ENCODE assay signal across 14 cellular contexts in the genomic region with DNA sequence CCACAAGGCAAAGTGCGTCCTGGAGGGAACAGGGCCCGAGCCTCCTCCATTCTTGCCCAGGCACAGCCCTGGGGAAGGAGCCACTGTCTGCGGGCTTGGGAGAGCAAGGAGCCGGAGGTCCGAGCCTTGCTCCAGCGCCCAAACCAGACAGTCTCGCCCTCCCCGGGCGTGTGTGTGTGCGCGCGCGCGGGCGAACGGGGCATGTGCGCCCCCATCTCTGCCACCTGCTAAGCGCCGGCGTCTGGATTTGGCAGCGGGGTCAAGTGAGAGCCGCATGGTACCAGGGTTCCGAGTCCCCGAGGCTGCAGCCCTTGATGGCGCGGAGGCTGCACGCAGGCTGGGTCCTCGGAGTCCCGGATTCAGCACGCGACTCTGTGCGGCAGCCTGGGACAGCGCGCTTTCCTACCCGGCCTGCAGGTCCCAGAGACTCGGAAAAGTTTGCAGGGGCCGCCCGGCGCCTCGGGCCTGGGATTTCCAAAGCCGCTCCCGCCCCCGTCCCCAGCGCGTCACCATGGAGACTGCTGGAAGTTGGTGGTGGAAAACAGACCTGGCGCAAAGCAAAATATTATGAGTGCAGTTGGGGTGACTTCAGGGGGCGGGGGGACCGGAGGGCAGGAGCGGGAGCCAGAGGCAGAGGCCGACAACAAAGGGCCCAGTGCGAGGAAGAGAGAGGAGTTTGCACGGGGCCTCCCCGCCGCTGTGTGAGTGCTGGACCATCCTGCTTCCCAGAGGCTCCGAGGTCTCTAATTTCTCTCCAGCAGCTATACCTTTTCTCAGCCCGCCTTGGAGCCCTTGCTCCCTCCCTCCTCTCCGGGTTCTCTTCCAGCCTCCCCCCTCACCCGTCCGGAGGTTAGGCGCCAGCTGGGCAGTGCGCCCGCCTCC. TPM values are rescaled to one million over a fixed set of nuclear protein-coding genes. Genes with fewer than 3 reads are reported as not detected.
DNase-seq lines count a peak whose midpoint lies in the region; ATAC-seq and TF ChIP-seq lines count a peak whose summit lies in the region.
"Had no signal": no experiment of that assay in that cellular context is flagged by ENCODE, and none has a peak within 500 bp of the region (broad histone marks: within the 10 kb centered on the region; RNA-seq: fewer than 3 reads in every experiment).

No MANE protein-coding gene starts in this region.

- TF ChIP-seq CTCF in heart right ventricle (IDR thresholded peaks at IDR 0.05): no peak
- TF ChIP-seq CTCF in right atrium auricular region (IDR thresholded peaks at IDR 0.05): no peak
- no peak for TF ChIP-seq CTCF in upper lobe of right lung (IDR thresholded peaks at IDR 0.05)

- no peak overlapping the region for H4K5ac ChIP-seq in mesendoderm (ENCODE audit: low read length)

- no peaks in the 10 kb centered on the region for H3K36me3 Mint-ChIP-seq in activated T-helper 17 cell treated with anti-CD3 and anti-CD28 coated beads, Interleukin-2, amount 50 U/mL, for 72 hours (ENCODE audit: low read depth)

- no peaks in the 10 kb centered on the region for H3K79me2 ChIP-seq in mesendoderm (ENCODE audit: control insufficient read depth, insufficient read depth, low read length)

- no peak overlapping the region for H2BK120ac ChIP-seq in mesendoderm (ENCODE audit: low read depth, low read length)

- intact Hi-C loops in heart right ventricle (cut with DNase I) (no loop called here), upper lobe of right lung (cut with DNase I) (no loop called here)

- H3K4me1 ChIP-seq in heart right ventricle (peaks cover 8 to 57% (median 39%) of the 10 kb centered on the region in 9 donors), right atrium auricular region (peaks cover 0 to 49% of the 10 kb centered on the region in 2 donors), mesendoderm (ENCODE audit: control insufficient read depth, low read depth, low read length) (no peaks in the 10 kb centered on the region), upper lobe of right lung (peaks cover 12% of the 10 kb centered on the region)
- H3K4me1 ChIP-seq: colonic mucosa had no signal

- no peak overlapping the region for H2BK15ac ChIP-seq in mesendoderm (replicated peaks; ENCODE audit: low read depth)

- no peak for DNase-seq in heart right ventricle
- no peak for DNase-seq in right atrium auricular region (ENCODE audit: low spot score)
- peak in 22 of 61 donors; percentile 17 to 75 (median 40) for DNase-seq in caudate nucleus (lab: John Stamatoyannopoulos, UW)
- DNase-seq in mesendoderm: peak; percentile 76
- no peak for DNase-seq in upper lobe of right lung
- DNase-seq in NCI-H2107 (lab: John Stamatoyannopoulos, UW): no peak
- DNase-seq: colonic mucosa, KG1, NCI-H774 had no signal

- H3K4ac ChIP-seq in mesendoderm (ENCODE audit: low read depth, low read length): no peak overlapping the region

- ATAC-seq in heart right ventricle: peak in 3 of 8 donors; percentile 27 to 45 (median 35)
- peak; percentile 8 for ATAC-seq in upper lobe of right lung
- no peak for ATAC-seq in activated T-helper 17 cell treated with anti-CD3 and anti-CD28 coated beads, Interleukin-2, amount 50 U/mL, for 72 hours (replicated peaks)
- no peak for ATAC-seq in HG02938 (IDR thresholded peaks at IDR 0.05; ENCODE audit: unreplicated experiment)

- H3K4me3 Mint-ChIP-seq in activated T-helper 17 cell treated with anti-CD3 and anti-CD28 coated beads, Interleukin-2, amount 50 U/mL, for 72 hours: no peak overlapping the region

- H3K27me3 ChIP-seq in heart right ventricle (peaks cover 10 to 100% (median 99%) of the 10 kb centered on the region in 7 donors), right atrium auricular region (peaks cover 23 to 44% of the 10 kb centered on the region in 2 donors), mesendoderm (ENCODE audit: insufficient read depth, low read length, poor library complexity) (peaks cover 60% of the 10 kb centered on the region), upper lobe of right lung (peaks cover 95% of the 10 kb centered on the region)

- no peak overlapping the region for H4K8ac ChIP-seq in mesendoderm (ENCODE audit: low read depth, low read length)

- H2AK5ac ChIP-seq in mesendoderm (ENCODE audit: low read length): no peak overlapping the region

- H3K56ac ChIP-seq in mesendoderm (ENCODE audit: low read length): peak overlapping the region; percentile 65

- peaks cover 6% of the 10 kb centered on the region for H3K4me1 Mint-ChIP-seq in activated T-helper 17 cell treated with anti-CD3 and anti-CD28 coated beads, Interleukin-2, amount 50 U/mL, for 72 hours

- H3K79me1 ChIP-seq in mesendoderm (ENCODE audit: low read length): no peaks in the 10 kb centered on the region

- H3K27me3 Mint-ChIP-seq in activated T-helper 17 cell treated with anti-CD3 and anti-CD28 coated beads, Interleukin-2, amount 50 U/mL, for 72 hours: peaks cover 61% of the 10 kb centered on the region

- H3K27ac ChIP-seq in heart right ventricle: no peak overlapping the region
- H3K27ac ChIP-seq in right atrium auricular region: no peak overlapping the region
- peak overlapping the region; percentile 70 for H3K27ac ChIP-seq in caudate nucleus (ENCODE audit: low read depth, low read length)
- no peak overlapping the region for H3K27ac ChIP-seq in mesendoderm (ENCODE audit: low read depth, low read length)
- no peak overlapping the region for H3K27ac ChIP-seq in upper lobe of right lung
- H3K27ac ChIP-seq: BLaER1, colonic mucosa had no signal

- H3K9ac ChIP-seq in mesendoderm (ENCODE audit: low read length): peak overlapping the region; percentile 25
- H3K9ac ChIP-seq: BLaER1 had no signal

- no peak overlapping the region for H3K23ac ChIP-seq in mesendoderm (ENCODE audit: low read length)

- H3K4me3 ChIP-seq in heart right ventricle (peak overlapping the region in 6 of 10 donors; percentile 16 to 40 (median 24)), right atrium auricular region (peak overlapping the region in 1 of 2 donors; percentile 27), mesendoderm (ENCODE audit: low read length) (no peak overlapping the region), upper lobe of right lung (no peak overlapping the region)
- H3K4me3 ChIP-seq: BLaER1, colonic mucosa had no signal

- peak overlapping the region; percentile 83 for H3K4me2 ChIP-seq in mesendoderm (ENCODE audit: low read length)
- H3K4me2 ChIP-seq: BLaER1 had no signal

- H3K27ac Mint-ChIP-seq in activated T-helper 17 cell treated with anti-CD3 and anti-CD28 coated beads, Interleukin-2, amount 50 U/mL, for 72 hours: no peak overlapping the region

- no peak overlapping the region for H3K18ac ChIP-seq in mesendoderm (ENCODE audit: low read length)

- H3K9me3 ChIP-seq in heart right ventricle: no peaks in the 10 kb centered on the region
- H3K9me3 ChIP-seq in right atrium auricular region: no peaks in the 10 kb centered on the region
- H3K9me3 ChIP-seq in upper lobe of right lung: no peaks in the 10 kb centered on the region
- H3K9me3 ChIP-seq: colonic mucosa had no signal

- WGBS in heart right ventricle, 2 donors: 1% methylated on average over 62 of the region's 62 CpGs
- WGBS in mesendoderm (ENCODE audit: extremely low coverage, insufficient coverage, low lambda C conversion rate): no CpG with 5 or more reads among the region's 62 CpGs

- H3K9me3 Mint-ChIP-seq in activated T-helper 17 cell treated with anti-CD3 and anti-CD28 coated beads, Interleukin-2, amount 50 U/mL, for 72 hours: no peaks in the 10 kb centered on the region

- no peaks in the 10 kb centered on the region for H3K36me3 ChIP-seq in heart right ventricle
- H3K36me3 ChIP-seq in right atrium auricular region: no peaks in the 10 kb centered on the region
- H3K36me3 ChIP-seq in mesendoderm (ENCODE audit: control insufficient read depth, insufficient read depth, low read length): no peaks in the 10 kb centered on the region
- no peaks in the 10 kb centered on the region for H3K36me3 ChIP-seq in upper lobe of right lung
- H3K36me3 ChIP-seq: BLaER1, colonic mucosa had no signal

- no peak overlapping the region for H2BK5ac ChIP-seq in mesendoderm (ENCODE audit: low read length)

RNA-seq across cellular contexts. Expression of gene RFX4, which starts 4.2 kb away (rescaled TPM):
- under 1 TPM in 2 of 10 donors, not detected in 8; 0.11 TPM for total RNA-seq in heart right ventricle
- under 1 TPM in 1 of 2 donors, not detected in 1; 0.01 TPM for polyA plus RNA-seq in heart right ventricle
- not detected for total RNA-seq in right atrium auricular region
- 0.07 TPM for polyA plus RNA-seq in mesendoderm (2013, experiment 1 of 2)
- 0.06 TPM for polyA plus RNA-seq in mesendoderm (2013, experiment 2 of 2)
- not detected for total RNA-seq in upper lobe of right lung
- total RNA-seq in activated T-helper 17 cell treated with anti-CD3 and anti-CD28 coated beads, Interleukin-2, amount 50 U/mL, for 72 hours: not detected
- total RNA-seq: colonic mucosa; posterior vena cava; T-helper 2 cell treated with Interferon-gamma antibody and Interleukin-4, amounts not matched to agents 100 ng/mL and 5 ng/mL, for 36 hours had no signal

Comparison
In these comparisons a context has a peak if more than half of its experiments do, and no peak if none do; other contexts are left out.
1. H3K4me3 ChIP-seq: peak in heart right ventricle (6 of 10); none in mesendoderm (single experiment) and upper lobe of right lung (single experiment).